21 cellular contexts compared by ENCODE assay signal in the genomic region with DNA sequence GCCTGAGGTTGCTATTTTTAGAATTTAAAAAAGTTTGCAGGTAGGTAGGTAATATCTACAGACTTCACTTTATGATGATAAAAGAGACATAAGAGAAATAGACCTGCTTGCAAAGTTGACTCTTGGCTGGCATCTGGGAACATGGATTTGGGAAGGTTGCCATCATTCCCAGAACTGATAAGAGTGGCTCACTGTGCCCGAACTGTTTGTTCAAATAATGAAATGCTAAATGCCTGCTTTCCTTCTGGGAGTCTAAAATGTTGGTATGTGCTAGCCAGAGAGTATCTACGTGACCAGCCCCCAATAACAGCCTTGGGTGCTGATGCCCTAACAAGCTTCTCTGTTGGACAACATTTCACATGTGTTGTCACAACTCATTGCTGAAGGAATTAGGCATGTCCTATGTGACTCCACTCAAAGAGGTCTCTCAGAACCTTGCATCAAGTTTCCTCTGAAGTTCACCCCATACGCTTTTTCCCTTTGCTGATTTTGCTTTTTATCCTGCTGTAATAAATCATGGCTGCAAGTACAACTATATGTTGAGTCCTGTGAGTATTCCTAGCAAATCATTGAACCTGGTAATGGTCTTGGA.
"Had no signal": no experiment of that assay in that cellular context is flagged by ENCODE, and none has a peak within 500 bp of the region (broad histone marks: within the 10 kb centered on the region; RNA-seq: fewer than 3 reads in every experiment).

No MANE protein-coding gene starts in this region.

- H3K27ac ChIP-seq: brain microvascular endothelial cell, coronary artery, transverse colon, uterus had no signal

- H3K9me3 Mint-ChIP-seq: activated B cell treated with CpG ODN at 0.5 μM for 24 hours; activated CD4-positive, alpha-beta memory T cell treated with anti-CD3 and anti-CD28 coated beads for 36 hours; nephron progenitor cell; T-cell had no signal

- ATAC-seq: T-cell had no signal

- DNase-seq: activated B cell treated with CpG ODN at 0.5 μM for 24 hours; activated CD4-positive, alpha-beta memory T cell treated with anti-CD3 and anti-CD28 coated beads for 36 hours; activated CD4-positive, alpha-beta T cell treated with anti-CD3 and anti-CD28 coated beads for 4 hours; activated naive CD8-positive, alpha-beta T cell treated with anti-CD3 and anti-CD28 coated beads, Interleukin-2, amount 10 ng/mL, durations not matched to agents 7 days and 5 days; activated T-cell treated with anti-CD3 and anti-CD28 coated beads for 4 hours; brain microvascular endothelial cell; effector CD4-positive, alpha-beta T cell; kidney glomerular epithelial cell; midbrain; nephron progenitor cell; nucleus accumbens; posterior cingulate gyrus; retina; stimulated activated CD4-positive, alpha-beta T cell treated with anti-CD3 and anti-CD28 coated beads, Interleukin-2, amount 100 ng/mL, for 24 hours; stimulated activated naive CD4-positive, alpha-beta T cell treated with Interleukin-2 at 50 U/mL for 16 hours; T-cell; transverse colon; uterus had no signal

- H3K27me3 Mint-ChIP-seq: activated B cell treated with CpG ODN at 0.5 μM for 24 hours; activated CD4-positive, alpha-beta memory T cell treated with anti-CD3 and anti-CD28 coated beads for 36 hours; activated naive CD8-positive, alpha-beta T cell treated with anti-CD3 and anti-CD28 coated beads, Interleukin-2, amount 10 ng/mL, durations not matched to agents 7 days and 5 days; central memory CD8-positive, alpha-beta T cell; T-cell had no signal

- H3K27me3 ChIP-seq: brain microvascular endothelial cell, transverse colon, uterus had no signal

- H3K4me1 ChIP-seq: transverse colon, uterus had no signal

- H3K27ac Mint-ChIP-seq: activated B cell treated with CpG ODN at 0.5 μM for 24 hours; activated CD4-positive, alpha-beta memory T cell treated with anti-CD3 and anti-CD28 coated beads for 36 hours; activated naive CD8-positive, alpha-beta T cell treated with anti-CD3 and anti-CD28 coated beads, Interleukin-2, amount 10 ng/mL, durations not matched to agents 7 days and 5 days; nephron progenitor cell; T-cell had no signal

- H3K36me3 ChIP-seq: brain microvascular endothelial cell, transverse colon, uterus had no signal

- H3K4me1 Mint-ChIP-seq: activated naive CD8-positive, alpha-beta T cell treated with anti-CD3 and anti-CD28 coated beads, Interleukin-2, amount 10 ng/mL, durations not matched to agents 7 days and 5 days; central memory CD8-positive, alpha-beta T cell had no signal

- FAIRE-seq: frontal cortex had no signal

- H3K9me3 ChIP-seq: transverse colon, uterus had no signal

- H3K4me3 Mint-ChIP-seq: activated B cell treated with CpG ODN at 0.5 μM for 24 hours; activated CD4-positive, alpha-beta memory T cell treated with anti-CD3 and anti-CD28 coated beads for 36 hours; activated naive CD8-positive, alpha-beta T cell treated with anti-CD3 and anti-CD28 coated beads, Interleukin-2, amount 10 ng/mL, durations not matched to agents 7 days and 5 days; central memory CD8-positive, alpha-beta T cell; nephron progenitor cell; T-cell had no signal

- H3K36me3 Mint-ChIP-seq: activated CD4-positive, alpha-beta memory T cell treated with anti-CD3 and anti-CD28 coated beads for 36 hours; activated naive CD8-positive, alpha-beta T cell treated with anti-CD3 and anti-CD28 coated beads, Interleukin-2, amount 10 ng/mL, durations not matched to agents 7 days and 5 days had no signal

- H3K4me3 ChIP-seq: coronary artery, transverse colon, uterus had no signal
